Comparison of ENCODE assay signal across 17 cellular contexts in the genomic region with DNA sequence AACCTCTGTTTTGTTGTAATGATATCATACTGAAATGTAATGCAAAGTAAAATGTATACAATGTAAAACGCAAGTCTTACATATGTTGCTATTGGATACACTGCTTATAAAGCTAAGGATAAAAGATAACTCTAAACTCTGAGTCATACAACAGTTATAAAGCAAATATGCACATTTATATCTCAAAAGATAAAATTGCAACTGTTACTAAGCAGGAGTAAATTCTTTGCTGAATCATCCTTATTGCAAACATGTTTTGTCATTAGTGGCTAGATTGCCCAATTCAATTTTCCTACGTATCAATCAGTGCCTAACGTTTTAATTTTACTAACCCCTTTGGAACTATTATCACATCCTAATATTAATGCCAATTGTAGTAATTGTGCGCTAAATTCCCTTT.
DNase-seq lines count a peak whose midpoint lies in the region; ATAC-seq, FAIRE-seq and TF ChIP-seq lines count a peak whose summit lies in the region.
"Had no signal": no experiment of that assay in that cellular context is flagged by ENCODE, and none has a peak within 500 bp of the region (broad histone marks: within the 10 kb centered on the region; RNA-seq: fewer than 3 reads in every experiment).

No MANE protein-coding gene starts in this region.

- H3K4me3 ChIP-seq in epithelial cell of esophagus (ENCODE audit: low read length) = no peak overlapping the region
- H3K4me3 ChIP-seq: dorsolateral prefrontal cortex, heart left ventricle had no signal

- H3K4me3 Mint-ChIP-seq in nephron = no peak overlapping the region
- H3K4me3 Mint-ChIP-seq: stimulated activated naive CD8-positive, alpha-beta T cell treated with anti-CD3 and anti-CD28 coated beads, Interleukin-15, amount 100 ng/mL, for 72 hours had no signal

- FAIRE-seq in RCC 7860 (lab: Jason Lieb, UNC) = no peak

- no peaks in the 10 kb centered on the region for H3K36me3 Mint-ChIP-seq in nephron (ENCODE audit: low read depth)

- no peak for ATAC-seq in esophagus mucosa
- ATAC-seq: HCT116; heart left ventricle; stimulated activated naive CD8-positive, alpha-beta T cell treated with anti-CD3 and anti-CD28 coated beads, Interleukin-15, amount 100 ng/mL, for 72 hours had no signal

- peak; percentile 80 for DNase-seq in EL
- peak; percentile 50 for DNase-seq in RCC 7860 (ENCODE audit: low spot score)
- peak; percentile 75 for DNase-seq in epithelial cell of esophagus (ENCODE audit: low read depth)
- DNase-seq in T-helper 1 cell = no peak
- no peak for DNase-seq in SHP77 (lab: John Stamatoyannopoulos, UW)
- DNase-seq in NCI-H82 treated with DMSO at 0.1 percent for 48 hours (lab: John Stamatoyannopoulos, UW; ENCODE audit: unreplicated experiment) = no peak
- DNase-seq: C1 segment of cervical spinal cord; dorsolateral prefrontal cortex; heart left ventricle; NCI-H1436; NCI-H526; retina; SIG-M5; stimulated activated naive CD8-positive, alpha-beta T cell treated with anti-CD3 and anti-CD28 coated beads, Interleukin-15, amount 100 ng/mL, for 72 hours had no signal

- no peaks in the 10 kb centered on the region for H3K9me3 Mint-ChIP-seq in nephron
- H3K9me3 Mint-ChIP-seq: stimulated activated naive CD8-positive, alpha-beta T cell treated with anti-CD3 and anti-CD28 coated beads, Interleukin-15, amount 100 ng/mL, for 72 hours had no signal

- peaks cover 3% of the 10 kb centered on the region for H3K27me3 Mint-ChIP-seq in nephron (ENCODE audit: low read depth)
- H3K27me3 Mint-ChIP-seq: stimulated activated naive CD8-positive, alpha-beta T cell treated with anti-CD3 and anti-CD28 coated beads, Interleukin-15, amount 100 ng/mL, for 72 hours had no signal

- H3K27ac Mint-ChIP-seq in nephron = peak overlapping the region in 2 of 3 experiments; percentile 79 to 96
- H3K27ac Mint-ChIP-seq: stimulated activated naive CD8-positive, alpha-beta T cell treated with anti-CD3 and anti-CD28 coated beads, Interleukin-15, amount 100 ng/mL, for 72 hours had no signal

- H3K4me1 Mint-ChIP-seq in nephron = peaks cover 34% of the 10 kb centered on the region
- H3K4me1 Mint-ChIP-seq: stimulated activated naive CD8-positive, alpha-beta T cell treated with anti-CD3 and anti-CD28 coated beads, Interleukin-15, amount 100 ng/mL, for 72 hours had no signal

- TF ChIP-seq CTCF in epithelial cell of esophagus (IDR thresholded peaks at IDR 0.05; ENCODE audit: insufficient read depth, low read depth, low read length, missing control alignments) (no peak), nephron (IDR thresholded peaks at IDR 0.05; ENCODE audit: unreplicated experiment in 3 of 3) (no peak)

Comparison
In these comparisons a context has a peak if more than half of its experiments do, and no peak if none do; other contexts are left out.
1. DNase-seq: peak in EL (single experiment), RCC 7860 (single experiment) and epithelial cell of esophagus (single experiment); none in T-helper 1 cell (0 of 5), SHP77 (0 of 2) and NCI-H82 treated with DMSO at 0.1 percent for 48 hours (single experiment).